ENCODE assay signal across 1 cellular context in genomic region chr11:112882494-112883381, GRCh38.
A peak's percentile ranks its signal among the peaks of the same experiment; 100 is the strongest.
TF ChIP-seq lines count a peak whose summit lies in the region.

No MANE protein-coding gene starts in this region.

TF ChIP-seq in SK-N-SH, 30 proteins besides CTCF, POLR2A, EP300 and RAD21 (continued from another document):
- TF ChIP-seq ZBTB33 (IDR thresholded peaks at IDR 0.05; ENCODE audit: borderline replicate concordance, low read depth) (no peak), GABPA (IDR thresholded peaks at IDR 0.05; ENCODE audit: low read depth) (no peak), RCOR1 (IDR thresholded peaks at IDR 0.05; ENCODE audit: low read length) (peak; percentile 96), MAX (IDR thresholded peaks at IDR 0.05; ENCODE audit: low read depth) (no peak), NRF1 (IDR thresholded peaks at IDR 0.05; ENCODE audit: low read depth, low read length) (no peak), JUND (IDR thresholded peaks at IDR 0.05) (no peak), EZH2phosphoT487 (IDR thresholded peaks at IDR 0.05; ENCODE audit: borderline replicate concordance, low read depth) (no peak), TAF1 (IDR thresholded peaks at IDR 0.05; ENCODE audit: borderline replicate concordance, low read depth, low read length) (no peak), YY1 (IDR thresholded peaks at IDR 0.05; ENCODE audit: low read depth) (no peak), TCF12 (IDR thresholded peaks at IDR 0.05) (peak; percentile 6; the same call in 1 of the 2 replicates), NFIC (IDR thresholded peaks at IDR 0.05; ENCODE audit: borderline replicate concordance) (no peak), SMC3 (IDR thresholded peaks at IDR 0.05; ENCODE audit: low read depth, low read length) (no peak), GATA2 (CRISPR knock-in tag; IDR thresholded peaks at IDR 0.05) (peak; percentile 92), MEF2A (IDR thresholded peaks at IDR 0.05; ENCODE audit: borderline replicate concordance, low read depth) (no peak), FOSL2 (IDR thresholded peaks at IDR 0.05; ENCODE audit: borderline replicate concordance, low read depth) (no peak), CHD2 (IDR thresholded peaks at IDR 0.05; ENCODE audit: low read length, partially characterized antibody) (peak; percentile 57), REST (IDR thresholded peaks at IDR 0.05; ENCODE audit: low read depth, low read length) (no peak), IRF3 (IDR thresholded peaks at IDR 0.05; ENCODE audit: low read depth, low read length) (no peak), SIN3A (IDR thresholded peaks at IDR 0.05; ENCODE audit: borderline replicate concordance, low read depth, low read length) (no peak)
- TF ChIP-seq, protein P1, sequence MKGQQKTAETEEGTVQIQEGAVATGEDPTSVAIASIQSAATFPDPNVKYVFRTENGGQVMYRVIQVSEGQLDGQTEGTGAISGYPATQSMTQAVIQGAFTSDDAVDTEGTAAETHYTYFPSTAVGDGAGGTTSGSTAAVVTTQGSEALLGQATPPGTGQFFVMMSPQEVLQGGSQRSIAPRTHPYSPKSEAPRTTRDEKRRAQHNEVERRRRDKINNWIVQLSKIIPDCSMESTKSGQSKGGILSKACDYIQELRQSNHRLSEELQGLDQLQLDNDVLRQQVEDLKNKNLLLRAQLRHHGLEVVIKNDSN (IDR thresholded peaks at IDR 0.05; ENCODE audit: borderline replicate concordance, low read depth) = no peak
